In genomic region chrX:120357186-120357585, GRCh38 we compare ENCODE assay signal across 21 cellular contexts. TPM values are rescaled to one million over a fixed set of nuclear protein-coding genes. Genes with fewer than 3 reads are reported as not detected.
"Had no signal": no experiment of that assay in that cellular context is flagged by ENCODE, and none has a peak within 500 bp of the region (broad histone marks: within the 10 kb centered on the region; RNA-seq: fewer than 3 reads in every experiment).

No MANE protein-coding gene starts in this region.

- DNase-seq: activated CD4-positive, alpha-beta T cell treated with anti-CD3 and anti-CD28 coated beads for 36 hours; activated CD4-positive, alpha-beta T cell treated with anti-CD3 and anti-CD28 coated beads, Interleukin-2, amount 50 U/mL, for 1 hour; activated CD8-positive, alpha-beta memory T cell treated with anti-CD3 and anti-CD28 coated beads, Interleukin-2, amount 50 U/mL, for 48 hours; activated CD8-positive, alpha-beta T cell treated with anti-CD3 and anti-CD28 coated beads for 36 hours; activated T-cell treated with anti-CD3 and anti-CD28 coated beads, Interleukin-2, amount 50 U/mL, for 1 hour; aorta; NCI-H1092; NCI-H1417; NCI-H1930; NCI-H446; NCI-H524; NCI-H748 treated with DMSO at 0.1 percent for 48 hours; T-helper 1 cell; WERI-Rb-1 had no signal

- H3K9ac ChIP-seq: KMS-11 had no signal

- H3K4me3 ChIP-seq: SK-N-MC had no signal

- ATAC-seq: activated CD4-positive, alpha-beta T cell treated with anti-CD3 and anti-CD28 coated beads for 36 hours; activated CD8-positive, alpha-beta T cell treated with anti-CD3 and anti-CD28 coated beads for 36 hours had no signal

- H3K36me3 ChIP-seq: WERI-Rb-1 had no signal

- H3K4me2 ChIP-seq: KMS-11 had no signal

- H3K27ac ChIP-seq: KMS-11, SK-N-MC, WERI-Rb-1 had no signal

RNA-seq across cellular contexts. Expression of gene ATP1B4, which starts 4.7 kb away (rescaled TPM):
- total RNA-seq: activated CD4-positive, alpha-beta T cell treated with anti-CD3 and anti-CD28 coated beads for 36 hours; activated CD8-positive, alpha-beta T cell treated with anti-CD3 and anti-CD28 coated beads for 36 hours; aorta; MCF 10A; OCI-LY7; RPMI7951; T-helper 2 cell treated with Interferon-gamma antibody and Interleukin-4, amounts not matched to agents 100 ng/mL and 5 ng/mL, for 36 hours had no signal
- polyA plus RNA-seq: aorta, IgD-negative memory B cell had no signal

RNA-seq across cellular contexts. Expression of gene TMEM255A, which starts 45.9 kb away (rescaled TPM):
- total RNA-seq: activated CD4-positive, alpha-beta T cell treated with anti-CD3 and anti-CD28 coated beads for 36 hours; activated CD8-positive, alpha-beta T cell treated with anti-CD3 and anti-CD28 coated beads for 36 hours; MCF 10A; OCI-LY7; T-helper 2 cell treated with Interferon-gamma antibody and Interleukin-4, amounts not matched to agents 100 ng/mL and 5 ng/mL, for 36 hours had no signal
- polyA plus RNA-seq: aorta had no signal
